ENCODE assay signal across 22 cellular contexts in the genomic region with DNA sequence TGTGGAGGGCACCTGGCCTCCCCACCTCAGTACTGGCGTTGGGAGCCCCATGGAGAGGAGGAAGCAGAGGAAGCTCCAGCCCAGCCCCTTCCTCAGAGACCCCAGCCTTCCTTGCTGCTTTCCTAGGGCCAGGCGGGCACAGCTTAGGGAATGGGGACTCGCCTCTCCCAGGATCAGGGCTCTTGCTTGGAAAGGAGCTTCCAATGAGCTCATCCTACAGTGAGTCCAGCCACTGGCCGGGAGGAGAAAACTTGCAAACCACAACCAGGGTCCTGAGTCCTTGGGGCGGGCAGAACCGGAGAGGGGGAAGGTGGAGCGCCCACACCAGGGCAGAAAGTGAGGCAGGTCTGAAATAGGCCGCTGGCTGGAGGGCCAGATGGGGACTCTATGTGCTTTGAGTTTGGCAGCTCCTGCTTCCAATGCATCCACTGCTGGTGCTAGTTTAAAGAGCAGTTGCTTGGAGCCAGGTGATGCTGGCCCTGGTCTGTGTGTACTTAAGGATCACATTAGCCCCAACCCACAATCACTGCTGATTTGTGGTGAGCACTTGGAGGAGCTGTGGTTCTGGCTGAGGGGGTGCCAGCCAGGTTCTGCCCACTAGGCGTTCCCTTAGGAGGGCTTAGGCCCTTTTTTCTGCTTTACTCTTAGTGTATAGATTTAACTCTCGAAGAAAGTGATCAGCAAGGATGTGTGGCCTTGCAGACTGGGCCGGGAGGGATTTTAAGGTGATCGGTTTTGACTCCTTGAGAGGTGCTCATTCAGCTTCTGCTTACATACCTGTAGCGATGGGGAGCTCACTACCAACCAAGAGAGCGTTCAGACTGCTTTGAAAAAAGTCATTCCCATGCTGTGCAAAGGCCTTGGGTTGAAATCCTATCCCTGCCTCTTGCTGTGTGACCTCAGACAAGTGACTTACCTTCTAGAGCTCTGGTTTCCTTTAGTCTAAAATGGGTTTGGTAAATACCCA.
DNase-seq lines count a peak whose midpoint lies in the region; ATAC-seq and TF ChIP-seq lines count a peak whose summit lies in the region.
"Had no signal": no experiment of that assay in that cellular context is flagged by ENCODE, and none has a peak within 500 bp of the region (broad histone marks: within the 10 kb centered on the region; RNA-seq: fewer than 3 reads in every experiment).

No MANE protein-coding gene starts in this region.

- peaks cover 28% of the 10 kb centered on the region for H3F3A ChIP-seq in neural progenitor cell (ENCODE audit: low read depth)

- peaks cover 12% of the 10 kb centered on the region for H3K4me1 ChIP-seq in endodermal cell (ENCODE audit: control insufficient read depth, insufficient read depth, low read length)
- peaks cover 57% of the 10 kb centered on the region for H3K4me1 ChIP-seq in neural progenitor cell
- H3K4me1 ChIP-seq in testis, result no peaks in the 10 kb centered on the region
- H3K4me1 ChIP-seq: psoas muscle had no signal

- H3K4me3 Mint-ChIP-seq in endodermal cell, result no peak overlapping the region
- H3K4me3 Mint-ChIP-seq in neural progenitor cell, result no peak overlapping the region
- H3K4me3 Mint-ChIP-seq: activated T-helper 17 cell treated with anti-CD3 and anti-CD28 coated beads, Interleukin-2, amount 50 U/mL, for 72 hours; CD4-positive, CD25-positive, alpha-beta regulatory T cell; natural killer cell treated with Interleukin-12 subunit alpha and Interleukin-12 subunit beta and Interleukin-15 and Interleukin-18, amount 100 ng/mL, for 72 hours had no signal

- H3K27me3 Mint-ChIP-seq in endodermal cell (ENCODE audit: insufficient read depth) (no peaks in the 10 kb centered on the region), neural progenitor cell (ENCODE audit: insufficient read depth, low read depth) (peaks cover 2% of the 10 kb centered on the region)
- H3K27me3 Mint-ChIP-seq: activated T-helper 17 cell treated with anti-CD3 and anti-CD28 coated beads, Interleukin-2, amount 50 U/mL, for 72 hours; CD4-positive, CD25-positive, alpha-beta regulatory T cell had no signal

- H2AFZ ChIP-seq in neural progenitor cell (replicated peaks), result no peak overlapping the region

- no peaks in the 10 kb centered on the region for H3K36me3 ChIP-seq in endodermal cell (ENCODE audit: control insufficient read depth, insufficient read depth, low read length)
- no peaks in the 10 kb centered on the region for H3K36me3 ChIP-seq in neural progenitor cell
- no peaks in the 10 kb centered on the region for H3K36me3 ChIP-seq in testis (ENCODE audit: low read depth, missing control alignments)

- no peak for TF ChIP-seq POLR2A in testis (IDR thresholded peaks at IDR 0.05)

- intact Hi-C loops in testis (cut with DNase I; ENCODE audit: low total_unique reads), result no loop called here

- H3K9me3 Mint-ChIP-seq in endodermal cell (no peaks in the 10 kb centered on the region), neural progenitor cell (peaks cover 3% of the 10 kb centered on the region)

- H4K20me1 ChIP-seq in neural progenitor cell (ENCODE audit: low read depth), result no peaks in the 10 kb centered on the region

- H3K27ac ChIP-seq in endodermal cell (ENCODE audit: low read depth, low read length) (peak overlapping the region; percentile 52), neural progenitor cell (no peak overlapping the region), testis (no peak overlapping the region)
- H3K27ac ChIP-seq: epithelial cell of prostate, psoas muscle had no signal

- H3K4me3 ChIP-seq in endodermal cell (ENCODE audit: low read length) (no peak overlapping the region), neural progenitor cell (no peak overlapping the region), testis (no peak overlapping the region)
- H3K4me3 ChIP-seq: psoas muscle had no signal

- H3K9ac ChIP-seq in endodermal cell (ENCODE audit: extremely low read depth, low read length, poor library complexity, severe bottlenecking), result no peak overlapping the region
- H3K9ac ChIP-seq in neural progenitor cell, result no peak overlapping the region
- H3K9ac ChIP-seq: SK-N-SH had no signal

- H3K4me1 Mint-ChIP-seq in endodermal cell, result peaks cover 16% of the 10 kb centered on the region
- H3K4me1 Mint-ChIP-seq in neural progenitor cell, result peaks cover 59% of the 10 kb centered on the region

- H3K27ac Mint-ChIP-seq in endodermal cell (peak overlapping the region; percentile 73), neural progenitor cell (peak overlapping the region; percentile 63)
- H3K27ac Mint-ChIP-seq: activated T-helper 17 cell treated with anti-CD3 and anti-CD28 coated beads, Interleukin-2, amount 50 U/mL, for 72 hours had no signal

- no peaks in the 10 kb centered on the region for H3K27me3 ChIP-seq in endodermal cell (ENCODE audit: control insufficient read depth, insufficient read depth, low read length, poor library complexity, severe bottlenecking)
- no peaks in the 10 kb centered on the region for H3K27me3 ChIP-seq in neural progenitor cell
- H3K27me3 ChIP-seq in testis, result no peaks in the 10 kb centered on the region

- peak; percentile 52 for DNase-seq in DMS79 treated with DMSO at 0.1 percent for 48 hours (lab: John Stamatoyannopoulos, UW)
- DNase-seq in NCI-H2081 treated with DMSO at 0.1 percent for 48 hours (lab: John Stamatoyannopoulos, UW), result peak; percentile 24
- DNase-seq in endodermal cell, result no peak
- no peak for DNase-seq in neural progenitor cell (ENCODE audit: low spot score)
- DNase-seq in testis, result no peak
- DNase-seq in activated CD8-positive, alpha-beta memory T cell treated with anti-CD3 and anti-CD28 coated beads, Interleukin-2, amount 50 U/mL, for 48 hours, result no peak
- no peak for DNase-seq in amygdala (lab: John Stamatoyannopoulos, UW)
- DNase-seq: activated CD4-positive, CD25-positive, alpha-beta regulatory T cell treated with anti-CD3 and anti-CD28 coated beads, Interleukin-2, amount 50 U/mL, for 72 hours; activated CD8-positive, alpha-beta memory T cell treated with anti-CD3 and anti-CD28 coated beads for 24 hours; CD4-positive, CD25-positive, alpha-beta regulatory T cell; Karpas-422; mesendoderm; NCI-H1105 treated with DMSO at 0.1 percent for 48 hours; NCI-H2227 treated with DMSO at 0.1 percent for 48 hours; NK-92 treated with Interleukin-12 subunit alpha and Interleukin-12 subunit beta, amount 100 ng/mL, for 24 hours; psoas muscle; stimulated activated CD8-positive, alpha-beta memory T cell treated with anti-CD3 and anti-CD28 coated beads, Interleukin-4, amount 100 ng/mL, for 48 hours had no signal

- ATAC-seq in GM21528 (IDR thresholded peaks at IDR 0.05; ENCODE audit: low FRiP score, unreplicated experiment), result no peak
- ATAC-seq: natural killer cell treated with Interleukin-12 subunit alpha and Interleukin-12 subunit beta and Interleukin-15 and Interleukin-18, amount 100 ng/mL, for 72 hours; psoas muscle had no signal

- H3K4me2 ChIP-seq in neural progenitor cell, result peak overlapping the region; percentile 11
- H3K4me2 ChIP-seq: SK-N-SH had no signal

- 82 to 95% methylated on average over 6 to 14 of the region's 14 CpGs for whole genome bisulfite sequencing in endodermal cell (ENCODE audit: insufficient coverage in 1 of 2, insufficient read length in 1 of 2), 2 experiments
- 80 to 84% methylated on average over 14 of the region's 14 CpGs for WGBS in testis, 2 donors

- H3K36me3 Mint-ChIP-seq in endodermal cell (ENCODE audit: low read depth) (peaks cover 7% of the 10 kb centered on the region), neural progenitor cell (peaks cover 15% of the 10 kb centered on the region)
- H3K36me3 Mint-ChIP-seq: natural killer cell treated with Interleukin-12 subunit alpha and Interleukin-12 subunit beta and Interleukin-15 and Interleukin-18, amount 100 ng/mL, for 72 hours had no signal

- TF ChIP-seq CTCF in endodermal cell (conservative IDR thresholded peaks at IDR 0.05), result no peak
- no peak for TF ChIP-seq CTCF in neural progenitor cell (IDR thresholded peaks at IDR 0.05)
- no peak for TF ChIP-seq CTCF in testis (IDR thresholded peaks at IDR 0.05)

- H3K9me3 ChIP-seq in endodermal cell (ENCODE audit: control insufficient read depth, low read length) (no peaks in the 10 kb centered on the region), neural progenitor cell (ENCODE audit: low read depth) (no peaks in the 10 kb centered on the region), testis (no peaks in the 10 kb centered on the region)
- H3K9me3 ChIP-seq: psoas muscle, SK-N-SH had no signal

- peaks cover 4% of the 10 kb centered on the region for H3K79me2 ChIP-seq in neural progenitor cell (ENCODE audit: low read depth)

Comparison
In these comparisons a context has a peak if more than half of its experiments do, and no peak if none do; other contexts are left out.
1. DNase-seq: peak in DMS79 treated with DMSO at 0.1 percent for 48 hours (single experiment) and NCI-H2081 treated with DMSO at 0.1 percent for 48 hours (single experiment); none in endodermal cell (single experiment), neural progenitor cell (single experiment), testis (single experiment), activated CD8-positive, alpha-beta memory T cell treated with anti-CD3 and anti-CD28 coated beads, Interleukin-2, amount 50 U/mL, for 48 hours (single experiment) and amygdala (0 of 56).